In genomic region chr2:222671259-222672067, GRCh38 we compare ENCODE assay signal across 9 cellular contexts. TPM values are rescaled to one million over a fixed set of nuclear protein-coding genes. Genes with fewer than 3 reads are reported as not detected.
DNase-seq lines count a peak whose midpoint lies in the region; ATAC-seq and TF ChIP-seq lines count a peak whose summit lies in the region.
"Had no signal": no experiment of that assay in that cellular context is flagged by ENCODE, and none has a peak within 500 bp of the region (broad histone marks: within the 10 kb centered on the region; RNA-seq: fewer than 3 reads in every experiment).

Gene MOGAT1, plus strand, starts transcription at chr2:222671658. Its CDS starts 128 bp downstream, at chr2:222671786.

- H3K4me1 Mint-ChIP-seq in activated CD4-positive, alpha-beta memory T cell treated with anti-CD3 and anti-CD28 coated beads, Interleukin-2, amount 10 ng/mL, durations not matched to agents 7 days and 5 days: peaks cover 8% of the 10 kb centered on the region

- peaks cover 67% of the 10 kb centered on the region for H3K27me3 Mint-ChIP-seq in activated CD4-positive, alpha-beta memory T cell treated with anti-CD3 and anti-CD28 coated beads, Interleukin-2, amount 10 ng/mL, durations not matched to agents 7 days and 5 days

- CTCF ChIA-PET in activated CD4-positive, alpha-beta memory T cell treated with anti-CD3 and anti-CD28 coated beads, Interleukin-2, amount 10 ng/mL, durations not matched to agents 7 days and 5 days (lab: Charles Lee): interaction anchor here (1.7 kb wide), 1 partner anchor 19 kb away, joined by 5 read pairs; no protein-coding TSS in a partner anchor

- H3K27me3 ChIP-seq in cardiac muscle cell: peaks cover 52% of the 10 kb centered on the region

- no peaks in the 10 kb centered on the region for H3K36me3 Mint-ChIP-seq in activated CD4-positive, alpha-beta memory T cell treated with anti-CD3 and anti-CD28 coated beads, Interleukin-2, amount 10 ng/mL, durations not matched to agents 7 days and 5 days (ENCODE audit: low read depth)

- no peak for TF ChIP-seq CTCF in cardiac muscle cell (IDR thresholded peaks at IDR 0.05; ENCODE audit: low read depth, low read length)

- H3K9me3 Mint-ChIP-seq in activated CD4-positive, alpha-beta memory T cell treated with anti-CD3 and anti-CD28 coated beads, Interleukin-2, amount 10 ng/mL, durations not matched to agents 7 days and 5 days: no peaks in the 10 kb centered on the region

- no peaks in the 10 kb centered on the region for H3K9me3 ChIP-seq in cardiac muscle cell (ENCODE audit: low read depth)

- H3K4me3 ChIP-seq in cardiac muscle cell: peak within 1 kb of the TSS; percentile 32

- no peaks in the 10 kb centered on the region for H3K4me1 ChIP-seq in cardiac muscle cell (ENCODE audit: low read depth)

- ATAC-seq in HG02642 (IDR thresholded peaks at IDR 0.05; ENCODE audit: poor library complexity, unreplicated experiment) (peak; percentile 58), HG03159 (IDR thresholded peaks at IDR 0.05; ENCODE audit: unreplicated experiment) (no peak)

- peak within 1 kb of the TSS; percentile 31 for H3K4me3 Mint-ChIP-seq in activated CD4-positive, alpha-beta memory T cell treated with anti-CD3 and anti-CD28 coated beads, Interleukin-2, amount 10 ng/mL, durations not matched to agents 7 days and 5 days

- DNase-seq in Ammon's horn (ENCODE audit: low spot score): peak; percentile 54
- DNase-seq in activated CD4-positive, alpha-beta memory T cell treated with anti-CD3 and anti-CD28 coated beads, Interleukin-2, amount 10 ng/mL, durations not matched to agents 7 days and 5 days: no peak
- DNase-seq in cardiac muscle cell (ENCODE audit: low read depth in 1 of 2, low spot score in 1 of 2): peak; percentile 35 to 65
- peak; percentile 44 for DNase-seq in occipital lobe (lab: John Stamatoyannopoulos, UW)
- DNase-seq in NCI-H187 (lab: John Stamatoyannopoulos, UW): no peak
- DNase-seq in inferior parietal cortex (ENCODE audit: extremely low spot score): no peak

- H3K36me3 ChIP-seq in cardiac muscle cell: no peaks in the 10 kb centered on the region

- no peak within 1 kb of the TSS for H3K27ac ChIP-seq in cardiac muscle cell

- POLR2A ChIA-PET in activated CD4-positive, alpha-beta memory T cell treated with anti-CD3 and anti-CD28 coated beads, Interleukin-2, amount 10 ng/mL, durations not matched to agents 7 days and 5 days (lab: Charles Lee): interaction anchor here (0.9 to 1.3 kb wide), 2 partner anchors 15 to 16 kb away, joined by 3 to 4 read pairs; partner anchors contain the start of gene FARSB

- H3K27ac Mint-ChIP-seq in activated CD4-positive, alpha-beta memory T cell treated with anti-CD3 and anti-CD28 coated beads, Interleukin-2, amount 10 ng/mL, durations not matched to agents 7 days and 5 days: no peak within 1 kb of the TSS

RNA-seq across cellular contexts. Expression of gene MOGAT1, which starts in this region (rescaled TPM):
- total RNA-seq in activated CD4-positive, alpha-beta memory T cell treated with anti-CD3 and anti-CD28 coated beads, Interleukin-2, amount 10 ng/mL, durations not matched to agents 7 days and 5 days: not detected
- not detected in 2 replicates for total RNA-seq in cardiac muscle cell
- 0.34 TPM in 1 of 2 replicates, not detected in the other for polyA plus RNA-seq in cardiac muscle cell
- total RNA-seq in occipital lobe: not detected
- total RNA-seq: dermis microvascular lymphatic vessel endothelial cell had no signal

Comparison
In these comparisons a context has a peak if more than half of its experiments do, and no peak if none do; other contexts are left out.
1. Peak in DNase-seq and H3K4me3 ChIP-seq in cardiac muscle cell; RNA of the gene not detected or under 1 TPM.
2. Peak in DNase-seq in occipital lobe; RNA of the gene not detected or under 1 TPM.